Comparison of ENCODE assay signal across 8 cellular contexts in genomic region chr15:27358751-27359434, GRCh38.
DNase-seq lines count a peak whose midpoint lies in the region; ATAC-seq and TF ChIP-seq lines count a peak whose summit lies in the region.

No MANE protein-coding gene starts in this region.

- H4K20me1 ChIP-seq in MM.1S (ENCODE audit: insufficient read depth, low read length), result no peaks in the 10 kb centered on the region

- peak; percentile 5 for DNase-seq in NCI-H1092 treated with DMSO at 0.1 percent for 48 hours (lab: John Stamatoyannopoulos, UW)
- DNase-seq in NCI-H1092 (lab: John Stamatoyannopoulos, UW), result no peak
- DNase-seq in MM.1S, result peak; percentile 29
- DNase-seq in esophagus squamous epithelium (lab: John Stamatoyannopoulos, UW), result no peak
- DNase-seq in psoas muscle, result peak in 1 of 2 donors; percentile 18
- DNase-seq in omental fat pad (ENCODE audit: low spot score), result no peak
- no peak for DNase-seq in CD4-positive, alpha-beta memory T cell

- TF ChIP-seq CTCF in MM.1S (IDR thresholded peaks at IDR 0.05; ENCODE audit: low read length) (peak; percentile 65), esophagus squamous epithelium (IDR thresholded peaks at IDR 0.05) (peak; percentile 32 to 78 (median 55)), psoas muscle (IDR thresholded peaks at IDR 0.05) (peak; percentile 16), omental fat pad (IDR thresholded peaks at IDR 0.05) (no peak)

- no peaks in the 10 kb centered on the region for H3F3A ChIP-seq in MM.1S (ENCODE audit: insufficient read depth, low read length)

- H3K27me3 ChIP-seq in MM.1S (replicated peaks; ENCODE audit: insufficient read depth, low read length) (no peaks in the 10 kb centered on the region), esophagus squamous epithelium (peaks cover 0 to 15% (median 0%) of the 10 kb centered on the region in 4 donors), psoas muscle (ENCODE audit: insufficient read depth in 3 of 3, low read length in 2 of 3) (no peaks in the 10 kb centered on the region)
- no peaks in the 10 kb centered on the region for H3K27me3 ChIP-seq in CD4-positive, alpha-beta memory T cell (ENCODE audit: insufficient read depth, low read length)

- no peak for TF ChIP-seq POLR2A in esophagus squamous epithelium (IDR thresholded peaks at IDR 0.05)

- H3K4me3 ChIP-seq in MM.1S (ENCODE audit: low read length) (no peak overlapping the region), esophagus squamous epithelium (no peak overlapping the region), psoas muscle (no peak overlapping the region)
- H3K4me3 ChIP-seq in CD4-positive, alpha-beta memory T cell (ENCODE audit: low read length in 2 of 2), result no peak overlapping the region

- no peaks in the 10 kb centered on the region for H3K27me3 Mint-ChIP-seq in CD4-positive, alpha-beta memory T cell

- CTCF ChIA-PET in CD4-positive, alpha-beta memory T cell (lab: Charles Lee; ENCODE audit: partially characterized antibody), result no interaction called here

- 44 to 45% methylated on average over 10 to 18 of the region's 19 CpGs for WGBS in esophagus squamous epithelium, 2 donors
- 27 to 33% (median 32%) methylated on average over 19 of the region's 19 CpGs for WGBS in psoas muscle, 3 donors

- no peak for ATAC-seq in psoas muscle
- no peak for ATAC-seq in omental fat pad (ENCODE audit: low FRiP score)
- no peak for ATAC-seq in HG03378 (IDR thresholded peaks at IDR 0.05; ENCODE audit: unreplicated experiment)

- H3K36me3 ChIP-seq in MM.1S (replicated peaks; ENCODE audit: insufficient read depth, low read length) (no peaks in the 10 kb centered on the region), esophagus squamous epithelium (no peaks in the 10 kb centered on the region), psoas muscle (ENCODE audit: insufficient read depth in 1 of 2, low read depth in 1 of 2) (no peaks in the 10 kb centered on the region)
- H3K36me3 ChIP-seq in CD4-positive, alpha-beta memory T cell (ENCODE audit: insufficient read depth, low read length), result no peaks in the 10 kb centered on the region

- H2AFZ ChIP-seq in MM.1S (ENCODE audit: low read length), result 0 out of 2 replicates have a peak overlapping the region, but pooled peaks have one; percentile 40

- no peaks in the 10 kb centered on the region for H3K4me1 Mint-ChIP-seq in CD4-positive, alpha-beta memory T cell

- H3K36me3 Mint-ChIP-seq in CD4-positive, alpha-beta memory T cell, result no peaks in the 10 kb centered on the region

- H3K9me3 Mint-ChIP-seq in CD4-positive, alpha-beta memory T cell, result peaks cover 0 to 11% (median 3%) of the 10 kb centered on the region in 8 donors

- H3K79me2 ChIP-seq in MM.1S (ENCODE audit: low read length), result no peaks in the 10 kb centered on the region

- no peak overlapping the region for H3K27ac ChIP-seq in MM.1S (ENCODE audit: low read length)
- no peak overlapping the region for H3K27ac ChIP-seq in esophagus squamous epithelium
- H3K27ac ChIP-seq in psoas muscle, result no peak overlapping the region
- H3K27ac ChIP-seq in CD4-positive, alpha-beta memory T cell (ENCODE audit: low read depth, low read length), result no peak overlapping the region

- H3K27ac Mint-ChIP-seq in CD4-positive, alpha-beta memory T cell, result no peak overlapping the region

- intact Hi-C loops in esophagus squamous epithelium (cut with DNase I) (no loop called here), psoas muscle (cut with DNase I) (loop anchor here in 1 of 2 donors (10.0 kb wide), 1 partner anchor 474 kb away; no protein-coding TSS in a partner anchor)
- intact Hi-C loops in CD4-positive, alpha-beta memory T cell (cut with micrococcal nuclease), result no loop called here

- no peaks in the 10 kb centered on the region for H3K9me2 ChIP-seq in MM.1S (replicated peaks; ENCODE audit: insufficient read depth, low read length)

- H3K9ac ChIP-seq in MM.1S (ENCODE audit: low read length), result no peak overlapping the region

- no peaks in the 10 kb centered on the region for H3K4me1 ChIP-seq in MM.1S (ENCODE audit: low read length)
- peaks cover 0 to 4% (median 0%) of the 10 kb centered on the region in 3 donors for H3K4me1 ChIP-seq in esophagus squamous epithelium
- H3K4me1 ChIP-seq in psoas muscle, result no peaks in the 10 kb centered on the region
- no peaks in the 10 kb centered on the region for H3K4me1 ChIP-seq in CD4-positive, alpha-beta memory T cell (ENCODE audit: insufficient read depth, low read length)

- H3K9me3 ChIP-seq in MM.1S (replicated peaks; ENCODE audit: insufficient read depth, low read length) (no peaks in the 10 kb centered on the region), esophagus squamous epithelium (no peaks in the 10 kb centered on the region), psoas muscle (no peaks in the 10 kb centered on the region)
- no peaks in the 10 kb centered on the region for H3K9me3 ChIP-seq in CD4-positive, alpha-beta memory T cell (ENCODE audit: control insufficient read depth in 1 of 2, low read length in 2 of 2)

- H3K4me3 Mint-ChIP-seq in CD4-positive, alpha-beta memory T cell, result no peak overlapping the region

- POLR2A ChIA-PET in CD4-positive, alpha-beta memory T cell (lab: Charles Lee; ENCODE audit: partially characterized antibody), result no interaction called here

- peak overlapping the region; percentile 36; the same call in 1 of the 2 replicates for H3K4me2 ChIP-seq in MM.1S (ENCODE audit: low read depth, low read length)

Comparison
In these comparisons a context has a peak if more than half of its experiments do, and no peak if none do; other contexts are left out.
1. DNase-seq: peak in NCI-H1092 treated with DMSO at 0.1 percent for 48 hours (single experiment) and MM.1S (single experiment); none in NCI-H1092 (single experiment), esophagus squamous epithelium (single experiment), omental fat pad (single experiment) and CD4-positive, alpha-beta memory T cell (0 of 5).
2. CTCF ChIP-seq: peak in MM.1S (single experiment), esophagus squamous epithelium (6 of 6) and psoas muscle (single experiment); none in omental fat pad (0 of 3).